In the genomic region with DNA sequence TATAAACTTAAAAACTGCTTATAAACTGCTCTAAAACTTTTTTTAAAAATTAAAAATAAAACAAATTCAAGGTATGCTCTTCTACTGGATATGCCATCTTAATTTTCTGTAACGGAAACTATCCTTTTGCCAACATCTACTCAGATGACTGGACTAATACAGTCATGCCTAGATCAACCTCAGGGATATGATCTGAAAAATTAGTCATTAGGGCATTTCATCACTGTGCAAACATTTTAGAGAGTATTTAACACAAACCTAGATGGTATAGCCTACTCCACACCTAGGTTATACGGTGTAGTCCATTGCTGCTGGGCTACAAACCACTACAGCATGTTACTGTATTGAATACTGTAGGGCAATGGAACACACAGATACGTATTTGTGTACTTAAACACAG, we compare ENCODE assay signal across 21 cellular contexts.
DNase-seq lines count a peak whose midpoint lies in the region; ATAC-seq and TF ChIP-seq lines count a peak whose summit lies in the region.
"Had no signal": no experiment of that assay in that cellular context is flagged by ENCODE, and none has a peak within 500 bp of the region (broad histone marks: within the 10 kb centered on the region; RNA-seq: fewer than 3 reads in every experiment).

No MANE protein-coding gene starts in this region.

- no peaks in the 10 kb centered on the region for H3F3A ChIP-seq in PC-3 (ENCODE audit: low read length, unreplicated experiment)
- H3F3A ChIP-seq in SK-N-SH (replicated peaks; ENCODE audit: insufficient read depth) = no peaks in the 10 kb centered on the region

- H3K4me2 ChIP-seq in PC-3 (ENCODE audit: low read length) = 0 out of 2 replicates have a peak overlapping the region, but pooled peaks have one; percentile 2
- H3K4me2 ChIP-seq in SK-N-SH = no peak overlapping the region
- H3K4me2 ChIP-seq: A549; BLaER1 treated with 17β-estradiol and CSF1 and Interleukin-3, amounts not matched to agents 10 nM and 100 nM had no signal

- H3K27me3 ChIP-seq in PC-3 (ENCODE audit: low read length) = no peaks in the 10 kb centered on the region
- no peaks in the 10 kb centered on the region for H3K27me3 ChIP-seq in RWPE2 (ENCODE audit: insufficient read depth, poor library complexity, severe bottlenecking)
- peaks cover 8% of the 10 kb centered on the region; the same call in 1 of the 2 replicates for H3K27me3 ChIP-seq in SK-N-SH (ENCODE audit: insufficient read depth)
- H3K27me3 ChIP-seq: BLaER1 treated with 17β-estradiol and CSF1 and Interleukin-3, amounts not matched to agents 10 nM and 100 nM had no signal

- TF ChIP-seq RAD21 in SK-N-SH (IDR thresholded peaks at IDR 0.05; ENCODE audit: low read length) = no peak

- H3K79me2 ChIP-seq in PC-3 (ENCODE audit: low read length) = no peaks in the 10 kb centered on the region
- H3K79me2 ChIP-seq in SK-N-SH (ENCODE audit: insufficient read depth) = no peaks in the 10 kb centered on the region

- no TSS peak for BruUV-seq in PC-3 (replicated peaks; lab: Mats Ljungman, UMichigan)

- ATAC-seq in PC-3 (peak; percentile 71), RWPE2 (ENCODE audit: low read depth) (peak; percentile 73), GM18520 (IDR thresholded peaks at IDR 0.05; ENCODE audit: unreplicated experiment) (no peak)
- ATAC-seq: A549; CD8-positive, alpha-beta T cell; GM12878 had no signal

- H3K36me3 ChIP-seq in PC-3 (ENCODE audit: low read depth, low read length) = no peaks in the 10 kb centered on the region
- no peaks in the 10 kb centered on the region for H3K36me3 ChIP-seq in RWPE2 (ENCODE audit: low read depth)
- H3K36me3 ChIP-seq in SK-N-SH (replicated peaks in 1 of 2; ENCODE audit: control insufficient read depth in 1 of 2, insufficient read depth in 2 of 2, low read length in 1 of 2) = no peaks in the 10 kb centered on the region
- H3K36me3 ChIP-seq: BLaER1 treated with 17β-estradiol and CSF1 and Interleukin-3, amounts not matched to agents 10 nM and 100 nM had no signal

- no peak overlapping the region for H3K27ac ChIP-seq in PC-3 (ENCODE audit: low read length)
- no peak overlapping the region for H3K27ac ChIP-seq in RWPE2 (ENCODE audit: poor library complexity, severe bottlenecking)
- H3K27ac ChIP-seq in SK-N-SH (ENCODE audit: low read depth in 2 of 2, low read length in 1 of 2) = no peak overlapping the region
- H3K27ac ChIP-seq: 22Rv1; A549; BLaER1 treated with 17β-estradiol and CSF1 and Interleukin-3, amounts not matched to agents 10 nM and 100 nM; C4-2B had no signal

- H4K20me1 ChIP-seq in PC-3 (ENCODE audit: low read length) (no peaks in the 10 kb centered on the region), SK-N-SH (ENCODE audit: insufficient read depth) (no peaks in the 10 kb centered on the region)
- H4K20me1 ChIP-seq: BLaER1 treated with 17β-estradiol and CSF1 and Interleukin-3, amounts not matched to agents 10 nM and 100 nM had no signal

- POLR2A ChIA-PET in PC-3 (lab: Charles Lee; ENCODE audit: unreplicated experiment) = no interaction called here
- POLR2A ChIA-PET in SK-N-SH (lab: Yijun Ruan, JAX) = no interaction called here

- H3K9ac ChIP-seq in PC-3 (ENCODE audit: low read length) = no peak overlapping the region
- H3K9ac ChIP-seq in SK-N-SH = no peak overlapping the region
- H3K9ac ChIP-seq: BLaER1 treated with 17β-estradiol and CSF1 and Interleukin-3, amounts not matched to agents 10 nM and 100 nM had no signal

- intact Hi-C loops in PC-3 (cut with micrococcal nuclease) (no loop called here), lower leg skin (cut with DNase I; ENCODE audit: low total_unique reads) (no loop called here)

- no peak for TF ChIP-seq POLR2A in lower leg skin (IDR thresholded peaks at IDR 0.05)

- 81 to 85% methylated on average over 3 of the region's 3 CpGs for WGBS in lower leg skin, 2 donors
- 37% methylated on average over 3 of the region's 3 CpGs for WGBS in SK-N-SH (ENCODE audit: low lambda C conversion rate)

- TF ChIP-seq EP300 in SK-N-SH (IDR thresholded peaks at IDR 0.05; ENCODE audit: borderline replicate concordance in 1 of 2, low read depth in 1 of 2, low read length in 1 of 2) = no peak

- DNase-seq in Daoy (ENCODE audit: low read depth) (peak; percentile 25), PC-3 (peak; percentile 81), RWPE2 (ENCODE audit: low spot score) (no peak), epithelial cell of esophagus (ENCODE audit: low read depth) (peak; percentile 70), lower leg skin (ENCODE audit: low spot score in 2 of 2) (no peak), SK-N-SH (no peak), putamen (ENCODE audit: low spot score) (no peak)
- DNase-seq: AML-193; Caco-2; Calu3; CD4-positive, alpha-beta T cell; CD8-positive, alpha-beta T cell; DMS79 treated with DMSO at 0.1 percent for 48 hours; EL; GDM1 had no signal

- CTCF ChIA-PET in PC-3 (lab: Charles Lee) (no interaction called here), SK-N-SH (lab: Yijun Ruan, JAX) (interaction anchor here (1.6 kb wide), 1 partner anchor 21 kb away, joined by 5 read pairs; no protein-coding TSS in a partner anchor)

- H3K9me2 ChIP-seq in PC-3 (replicated peaks; ENCODE audit: low read length) (no peaks in the 10 kb centered on the region), SK-N-SH (no peaks in the 10 kb centered on the region)

- H3K4me3 ChIP-seq in PC-3 (ENCODE audit: low read length) (no peak overlapping the region), RWPE2 (ENCODE audit: severe bottlenecking) (no peak overlapping the region), epithelial cell of esophagus (ENCODE audit: low read length) (no peak overlapping the region), lower leg skin (ENCODE audit: low read depth, poor library complexity, severe bottlenecking) (no peak overlapping the region), SK-N-SH (ENCODE audit: low read depth in 2 of 2, low read length in 1 of 2) (no peak overlapping the region)
- H3K4me3 ChIP-seq: A549; BLaER1 treated with 17β-estradiol and CSF1 and Interleukin-3, amounts not matched to agents 10 nM and 100 nM; GM12878 had no signal

- H3K4me1 ChIP-seq in PC-3 (ENCODE audit: insufficient read depth, low read length) (peaks cover 12% of the 10 kb centered on the region), RWPE2 (ENCODE audit: insufficient read depth, poor library complexity, severe bottlenecking) (peaks cover 4% of the 10 kb centered on the region), SK-N-SH (ENCODE audit: control insufficient read depth in 1 of 2, insufficient read depth in 2 of 2, low read depth in 1 of 2, low read length in 1 of 2) (no peaks in the 10 kb centered on the region)
- H3K4me1 ChIP-seq: A549, Caco-2 had no signal

- no peak for TF ChIP-seq CTCF in PC-3 (conservative IDR thresholded peaks at IDR 0.05; ENCODE audit: low read depth, low read length)
- no peak for TF ChIP-seq CTCF in RWPE2 (IDR thresholded peaks at IDR 0.05; ENCODE audit: poor library complexity, severe bottlenecking)
- TF ChIP-seq CTCF in epithelial cell of esophagus (IDR thresholded peaks at IDR 0.05; ENCODE audit: insufficient read depth, low read depth, low read length, missing control alignments) = no peak
- TF ChIP-seq CTCF in lower leg skin (IDR thresholded peaks at IDR 0.05) = no peak
- TF ChIP-seq CTCF in SK-N-SH (IDR thresholded peaks at IDR 0.05) = no peak

- H3K9me3 ChIP-seq in PC-3 (ENCODE audit: low read length) (no peaks in the 10 kb centered on the region), RWPE2 (ENCODE audit: severe bottlenecking) (peaks cover 5% of the 10 kb centered on the region), SK-N-SH (no peaks in the 10 kb centered on the region)
- H3K9me3 ChIP-seq: Caco-2 had no signal

- H2AFZ ChIP-seq in PC-3 (ENCODE audit: low read length) (no peak overlapping the region), SK-N-SH (ENCODE audit: low read depth) (no peak overlapping the region)

TF ChIP-seq in SK-N-SH, 30 proteins besides CTCF, POLR2A, EP300 and RAD21 (continues in another document):
- TF ChIP-seq RFX5 (IDR thresholded peaks at IDR 0.05; ENCODE audit: low read length) = no peak
- TF ChIP-seq JUND (IDR thresholded peaks at IDR 0.05) = no peak
- TF ChIP-seq RXRA (IDR thresholded peaks at IDR 0.05; ENCODE audit: borderline replicate concordance, low read depth) = no peak
- TF ChIP-seq, protein P1, sequence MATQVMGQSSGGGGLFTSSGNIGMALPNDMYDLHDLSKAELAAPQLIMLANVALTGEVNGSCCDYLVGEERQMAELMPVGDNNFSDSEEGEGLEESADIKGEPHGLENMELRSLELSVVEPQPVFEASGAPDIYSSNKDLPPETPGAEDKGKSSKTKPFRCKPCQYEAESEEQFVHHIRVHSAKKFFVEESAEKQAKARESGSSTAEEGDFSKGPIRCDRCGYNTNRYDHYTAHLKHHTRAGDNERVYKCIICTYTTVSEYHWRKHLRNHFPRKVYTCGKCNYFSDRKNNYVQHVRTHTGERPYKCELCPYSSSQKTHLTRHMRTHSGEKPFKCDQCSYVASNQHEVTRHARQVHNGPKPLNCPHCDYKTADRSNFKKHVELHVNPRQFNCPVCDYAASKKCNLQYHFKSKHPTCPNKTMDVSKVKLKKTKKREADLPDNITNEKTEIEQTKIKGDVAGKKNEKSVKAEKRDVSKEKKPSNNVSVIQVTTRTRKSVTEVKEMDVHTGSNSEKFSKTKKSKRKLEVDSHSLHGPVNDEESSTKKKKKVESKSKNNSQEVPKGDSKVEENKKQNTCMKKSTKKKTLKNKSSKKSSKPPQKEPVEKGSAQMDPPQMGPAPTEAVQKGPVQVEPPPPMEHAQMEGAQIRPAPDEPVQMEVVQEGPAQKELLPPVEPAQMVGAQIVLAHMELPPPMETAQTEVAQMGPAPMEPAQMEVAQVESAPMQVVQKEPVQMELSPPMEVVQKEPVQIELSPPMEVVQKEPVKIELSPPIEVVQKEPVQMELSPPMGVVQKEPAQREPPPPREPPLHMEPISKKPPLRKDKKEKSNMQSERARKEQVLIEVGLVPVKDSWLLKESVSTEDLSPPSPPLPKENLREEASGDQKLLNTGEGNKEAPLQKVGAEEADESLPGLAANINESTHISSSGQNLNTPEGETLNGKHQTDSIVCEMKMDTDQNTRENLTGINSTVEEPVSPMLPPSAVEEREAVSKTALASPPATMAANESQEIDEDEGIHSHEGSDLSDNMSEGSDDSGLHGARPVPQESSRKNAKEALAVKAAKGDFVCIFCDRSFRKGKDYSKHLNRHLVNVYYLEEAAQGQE (IDR thresholded peaks at IDR 0.05; ENCODE audit: low read depth, low read length) = no peak
- TF ChIP-seq ELF1 (IDR thresholded peaks at IDR 0.05) = no peak
- no peak for TF ChIP-seq FOSL2 (IDR thresholded peaks at IDR 0.05; ENCODE audit: borderline replicate concordance, low read depth)
- no peak for TF ChIP-seq GABPA (IDR thresholded peaks at IDR 0.05; ENCODE audit: low read depth)
- TF ChIP-seq NFIC (IDR thresholded peaks at IDR 0.05; ENCODE audit: borderline replicate concordance) = no peak
- TF ChIP-seq, protein P2, sequence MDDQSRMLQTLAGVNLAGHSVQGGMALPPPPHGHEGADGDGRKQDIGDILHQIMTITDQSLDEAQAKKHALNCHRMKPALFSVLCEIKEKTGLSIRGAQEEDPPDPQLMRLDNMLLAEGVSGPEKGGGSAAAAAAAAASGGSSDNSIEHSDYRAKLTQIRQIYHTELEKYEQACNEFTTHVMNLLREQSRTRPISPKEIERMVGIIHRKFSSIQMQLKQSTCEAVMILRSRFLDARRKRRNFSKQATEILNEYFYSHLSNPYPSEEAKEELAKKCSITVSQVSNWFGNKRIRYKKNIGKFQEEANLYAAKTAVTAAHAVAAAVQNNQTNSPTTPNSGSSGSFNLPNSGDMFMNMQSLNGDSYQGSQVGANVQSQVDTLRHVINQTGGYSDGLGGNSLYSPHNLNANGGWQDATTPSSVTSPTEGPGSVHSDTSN (IDR thresholded peaks at IDR 0.05) = no peak

Comparison
In these comparisons a context has a peak if more than half of its experiments do, and no peak if none do; other contexts are left out.
1. DNase-seq: peak in Daoy (single experiment), PC-3 (single experiment) and epithelial cell of esophagus (single experiment); none in RWPE2 (single experiment), lower leg skin (0 of 2), SK-N-SH (single experiment) and putamen (single experiment).